17 cellular contexts compared by ENCODE assay signal in the genomic region with DNA sequence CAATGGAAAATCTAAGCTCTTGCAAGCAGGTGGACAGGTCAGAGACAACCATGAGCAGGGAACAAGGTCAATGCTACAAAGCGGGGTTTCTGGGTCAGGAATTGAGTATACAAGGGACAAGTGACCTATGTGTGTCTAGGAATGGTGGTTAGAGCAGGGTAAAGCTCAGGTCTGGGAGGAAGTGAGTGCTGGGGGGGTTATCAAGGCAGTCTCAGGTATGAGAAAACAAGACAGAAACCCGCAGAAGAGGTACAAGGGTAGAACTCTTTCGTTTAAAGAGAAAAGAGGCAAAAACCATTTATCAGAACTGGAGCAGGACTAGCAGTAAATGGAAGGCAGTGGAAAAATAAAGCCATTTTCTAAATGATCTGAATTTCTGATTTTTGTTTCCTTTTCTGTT.
DNase-seq lines count a peak whose midpoint lies in the region; ATAC-seq, FAIRE-seq and TF ChIP-seq lines count a peak whose summit lies in the region.
"Had no signal": no experiment of that assay in that cellular context is flagged by ENCODE, and none has a peak within 500 bp of the region (broad histone marks: within the 10 kb centered on the region; RNA-seq: fewer than 3 reads in every experiment).

No MANE protein-coding gene starts in this region.

- no peaks in the 10 kb centered on the region for H3K9me1 ChIP-seq in IMR-90 (ENCODE audit: insufficient read depth, low read length)

- no peak overlapping the region for H4K8ac ChIP-seq in IMR-90 (ENCODE audit: low read depth in 2 of 2, low read length in 2 of 2)

- H3K9ac ChIP-seq in IMR-90 (ENCODE audit: low read depth, low read length), result no peak overlapping the region
- H3K9ac ChIP-seq in parathyroid adenoma, result no peak overlapping the region

- DNase-seq in GM12891 (ENCODE audit: insufficient read length, low spot score) (no peak), IMR-90 (no peak), T-helper 2 cell (no peak), erythroblast (lab: John Stamatoyannopoulos, UW) (no peak), chondrocyte (ENCODE audit: low spot score) (no peak)
- DNase-seq: C1 segment of cervical spinal cord; Caco-2; CD4-positive, CD25-positive, alpha-beta regulatory T cell; CD8-positive, alpha-beta T cell; DMS 273 treated with DMSO at 0.1 percent for 48 hours; DMS79; EL; GDM1; H9 had no signal

- no peak for TF ChIP-seq CTCF in IMR-90 (conservative IDR thresholded peaks at IDR 0.05; ENCODE audit: low read depth, low read length)
- no peak for TF ChIP-seq CTCF in parathyroid adenoma (IDR thresholded peaks at IDR 0.05)
- no peak for TF ChIP-seq CTCF in chondrocyte (IDR thresholded peaks at IDR 0.05)

- H4K91ac ChIP-seq in IMR-90 (ENCODE audit: insufficient read depth, low read depth, low read length), result no peak overlapping the region

- intact Hi-C loops in IMR-90 (cut with micrococcal nuclease), result no loop called here

- dilution Hi-C loops in IMR-90 (cut with HindIII; ENCODE audit: low sequenced_read_pairs, unreplicated experiment), result no loop called here

- H3K9me3 Mint-ChIP-seq in chondrocyte (ENCODE audit: low read depth), result no peaks in the 10 kb centered on the region
- H3K9me3 Mint-ChIP-seq: CD8-positive, alpha-beta T cell; H9 had no signal

- no peak overlapping the region for H2BK5ac ChIP-seq in IMR-90 (ENCODE audit: low read depth, low read length, poor library complexity, severe bottlenecking)

- no peaks in the 10 kb centered on the region for H3K36me3 ChIP-seq in IMR-90 (ENCODE audit: control insufficient read depth, insufficient read depth, low read length)
- no peaks in the 10 kb centered on the region for H3K36me3 ChIP-seq in parathyroid adenoma (ENCODE audit: control insufficient read depth, insufficient read depth, low read length)

- CTCF ChIA-PET in IMR-90 (lab: Yijun Ruan, JAX), result no interaction called here

- ATAC-seq in GM18867 (IDR thresholded peaks at IDR 0.05; ENCODE audit: unreplicated experiment) (peak; percentile 61), IMR-90 (ENCODE audit: low read depth) (no peak)
- ATAC-seq: CD8-positive, alpha-beta T cell; HCT116 had no signal

- TF ChIP-seq RAD21 in IMR-90 (IDR thresholded peaks at IDR 0.05; ENCODE audit: low read length), result no peak

- H3K56ac ChIP-seq in IMR-90 (ENCODE audit: extremely low read depth, insufficient read depth, low read length), result no peak overlapping the region

- H4K20me1 ChIP-seq in IMR-90 (ENCODE audit: insufficient read depth, low read length), result no peaks in the 10 kb centered on the region

- no peak overlapping the region for H3K4ac ChIP-seq in IMR-90 (ENCODE audit: low read depth, low read length)

- no peak overlapping the region for H2BK20ac ChIP-seq in IMR-90 (ENCODE audit: low read depth, low read length)

- H3K36me3 Mint-ChIP-seq in chondrocyte (ENCODE audit: low read depth), result no peaks in the 10 kb centered on the region
- H3K36me3 Mint-ChIP-seq: CD4-positive, CD25-positive, alpha-beta regulatory T cell; CD8-positive, alpha-beta T cell had no signal

- H3K27me3 Mint-ChIP-seq in chondrocyte (ENCODE audit: low read depth), result no peaks in the 10 kb centered on the region

- H3K23ac ChIP-seq in IMR-90 (ENCODE audit: low read depth, low read length), result no peak overlapping the region

- TF ChIP-seq POLR2A in GM12891 (IDR thresholded peaks at IDR 0.05; ENCODE audit: low read depth, low read length), result no peak
- no peak for TF ChIP-seq POLR2A in IMR-90 (IDR thresholded peaks at IDR 0.05; ENCODE audit: low read depth, low read length)
- no peak for TF ChIP-seq POLR2A in erythroblast (IDR thresholded peaks at IDR 0.05; ENCODE audit: low read length)

- H3K4me3 Mint-ChIP-seq in chondrocyte (ENCODE audit: unreplicated experiment), result no peak overlapping the region
- H3K4me3 Mint-ChIP-seq: CD4-positive, CD25-positive, alpha-beta regulatory T cell; CD8-positive, alpha-beta T cell; H9 had no signal

- H3K14ac ChIP-seq in IMR-90 (replicated peaks; ENCODE audit: low read depth, low read length), result no peak overlapping the region

- no peak overlapping the region for H3K18ac ChIP-seq in IMR-90 (ENCODE audit: low read depth, low read length)

- no peak overlapping the region for H3K27ac Mint-ChIP-seq in chondrocyte (ENCODE audit: unreplicated experiment)
- H3K27ac Mint-ChIP-seq: CD4-positive, CD25-positive, alpha-beta regulatory T cell; CD8-positive, alpha-beta T cell; H9 had no signal

- no peak for FAIRE-seq in GM12891 (lab: Jason Lieb, UNC)

- no peak overlapping the region for H3K27ac ChIP-seq in IMR-90 (ENCODE audit: insufficient read depth, low read length)
- H3K27ac ChIP-seq in parathyroid adenoma, result no peak overlapping the region

- H3K4me3 ChIP-seq in IMR-90 (ENCODE audit: insufficient read depth, low read depth, low read length) (no peak overlapping the region), parathyroid adenoma (ENCODE audit: low read depth, low read length) (no peak overlapping the region)

- no peak overlapping the region for H2AK9ac ChIP-seq in IMR-90 (replicated peaks; ENCODE audit: low read depth, low read length, poor library complexity)

- peak overlapping the region; percentile 65; the same call in 1 of the 3 replicates for H2BK15ac ChIP-seq in IMR-90 (ENCODE audit: low read depth, low read length)

- no peak overlapping the region; the same call in 1 of the 2 replicates for H2AK5ac ChIP-seq in IMR-90 (ENCODE audit: low read depth, low read length)

- no peak overlapping the region for H2BK120ac ChIP-seq in IMR-90 (ENCODE audit: low read depth, low read length)

- H3K27me3 ChIP-seq in IMR-90 (ENCODE audit: control insufficient read depth, insufficient read depth, low read length), result no peaks in the 10 kb centered on the region
- H3K27me3 ChIP-seq in parathyroid adenoma (ENCODE audit: control insufficient read depth, insufficient read depth, low read length), result no peaks in the 10 kb centered on the region

- 88% methylated on average over 1 of the region's 3 CpGs; no CpG with 5 or more reads in 1 of the 2 experiments for WGBS in IMR-90 (ENCODE audit: extremely low coverage in 2 of 2, insufficient read length in 1 of 2), 2 experiments

- H3K4me2 ChIP-seq in IMR-90 (ENCODE audit: low read depth, low read length) (no peak overlapping the region), parathyroid adenoma (ENCODE audit: low read length) (no peak overlapping the region)

- BruUV-seq in IMR-90 (replicated peaks; lab: Mats Ljungman, UMichigan), result no TSS peak

- peaks cover 16% of the 10 kb centered on the region for H3K4me1 Mint-ChIP-seq in chondrocyte (ENCODE audit: low read depth)
- H3K4me1 Mint-ChIP-seq: CD4-positive, CD25-positive, alpha-beta regulatory T cell; H9 had no signal

- H3K79me1 ChIP-seq in IMR-90 (ENCODE audit: low read depth in 1 of 2, low read length in 2 of 2), result no peaks in the 10 kb centered on the region

- no peaks in the 10 kb centered on the region for H3K9me3 ChIP-seq in IMR-90 (ENCODE audit: control insufficient read depth, insufficient read depth, low read length)
- no peaks in the 10 kb centered on the region for H3K9me3 ChIP-seq in parathyroid adenoma (ENCODE audit: control insufficient read depth, low read length)
- H3K9me3 ChIP-seq: Caco-2 had no signal

- no peaks in the 10 kb centered on the region for H3K79me2 ChIP-seq in parathyroid adenoma

- H4K5ac ChIP-seq in IMR-90 (ENCODE audit: low read depth, low read length), result no peak overlapping the region

- H2AFZ ChIP-seq in IMR-90 (replicated peaks; ENCODE audit: low read length, poor library complexity) (no peak overlapping the region), parathyroid adenoma (peak overlapping the region; percentile 17)

- H3K4me1 ChIP-seq in IMR-90 (ENCODE audit: control insufficient read depth, insufficient read depth, low read length) (peaks cover 5% of the 10 kb centered on the region; the same call in 1 of the 2 replicates), parathyroid adenoma (no peaks in the 10 kb centered on the region)
- H3K4me1 ChIP-seq: Caco-2 had no signal

- POLR2A ChIA-PET in IMR-90 (lab: Charles Lee; ENCODE audit: unreplicated experiment), result no interaction called here

- in situ Hi-C loops in IMR-90 (cut with MboI; ENCODE audit: low sequenced_read_pairs), result no loop called here

TF ChIP-seq in GM12891, 5 proteins besides CTCF, POLR2A, EP300 and RAD21:
- TF ChIP-seq TAF1 (IDR thresholded peaks at IDR 0.05; ENCODE audit: low read depth, low read length) (no peak), PAX5 (IDR thresholded peaks at IDR 0.05; ENCODE audit: insufficient read depth, low read length, severe bottlenecking) (no peak), POLR2AphosphoS5 (IDR thresholded peaks at IDR 0.05; ENCODE audit: low read depth, low read length) (no peak), SPI1 (IDR thresholded peaks at IDR 0.05; ENCODE audit: low read depth, low read length) (peak; percentile 7; the same call in 1 of the 2 replicates)

TF ChIP-seq in IMR-90, 13 proteins besides CTCF, POLR2A, EP300 and RAD21:
- TF ChIP-seq CHD1 (IDR thresholded peaks at IDR 0.05; ENCODE audit: low read depth, low read length), result no peak
- TF ChIP-seq RCOR1 (IDR thresholded peaks at IDR 0.05; ENCODE audit: insufficient replicate concordance, low read length), result no peak
- TF ChIP-seq MAFK (IDR thresholded peaks at IDR 0.05; ENCODE audit: low read depth, low read length), result no peak
- no peak for TF ChIP-seq RFX5 (IDR thresholded peaks at IDR 0.05; ENCODE audit: low read depth, low read length)
- no peak for TF ChIP-seq NFE2L2 (IDR thresholded peaks at IDR 0.05; ENCODE audit: low read depth, low read length)
- no peak for TF ChIP-seq FOS (IDR thresholded peaks at IDR 0.05; ENCODE audit: low read depth, low read length)
- TF ChIP-seq MXI1 (IDR thresholded peaks at IDR 0.05; ENCODE audit: borderline replicate concordance, low read depth, low read length), result no peak
- no peak for TF ChIP-seq CEBPB (IDR thresholded peaks at IDR 0.05; ENCODE audit: low read depth, low read length)
- TF ChIP-seq BHLHE40 (IDR thresholded peaks at IDR 0.05; ENCODE audit: low read depth, low read length), result no peak
